In genomic region chr13:23888658-23889597, GRCh38 we compare ENCODE assay signal across 8 cellular contexts. TPM values are rescaled to one million over a fixed set of nuclear protein-coding genes. Genes with fewer than 3 reads are reported as not detected.
DNase-seq lines count a peak whose midpoint lies in the region; FAIRE-seq and TF ChIP-seq lines count a peak whose summit lies in the region.

MIPEP (minus strand) TSS chr13:23889400; CDS start chr13:23889320, 80 bp downstream.

- H3K27me3 Mint-ChIP-seq in neural crest cell (ENCODE audit: low read depth) = no peaks in the 10 kb centered on the region

- H3K36me3 ChIP-seq in stomach smooth muscle (ENCODE audit: control insufficient read depth in 2 of 2, insufficient read depth in 2 of 2, low read length in 2 of 2) = peaks cover 0 to 3% of the 10 kb centered on the region in 2 donors

- no peaks in the 10 kb centered on the region for H3K9me3 ChIP-seq in stomach smooth muscle (ENCODE audit: control insufficient read depth in 2 of 2, low read length in 2 of 2)

- FAIRE-seq in G401.6 (lab: Jason Lieb, UNC) = peak; percentile 89
- FAIRE-seq in H54 (lab: Jason Lieb, UNC) = no peak

- H3K4me1 ChIP-seq in stomach smooth muscle (ENCODE audit: control insufficient read depth, insufficient read depth, low read length) = peaks cover 9% of the 10 kb centered on the region

- no peaks in the 10 kb centered on the region for H3K27me3 ChIP-seq in stomach smooth muscle (ENCODE audit: control insufficient read depth in 1 of 2, insufficient read depth in 2 of 2, low read length in 2 of 2)

- TF ChIP-seq CTCF in fibroblast of villous mesenchyme (IDR thresholded peaks at IDR 0.05; ENCODE audit: insufficient read depth, low read depth, low read length) (peak; percentile 57), neural crest cell (conservative IDR thresholded peaks at IDR 0.05) (peak; percentile 75)

- peak within 1 kb of the TSS; percentile 89 for H3K4me3 Mint-ChIP-seq in neural crest cell

- DNase-seq in H54 (ENCODE audit: insufficient read length, low spot score) (peak; percentile 57), LoVo (ENCODE audit: low spot score) (peak; percentile 92), SIG-M5 (lab: John Stamatoyannopoulos, UW) (peak; percentile 70), activated gamma-delta T cell treated with Interleukin-2 at 50 U/mL for 16 hours (peak; percentile 86), fibroblast of villous mesenchyme (ENCODE audit: low read depth) (peak; percentile 95), neural crest cell (ENCODE audit: low read depth, low spot score) (peak; percentile 89)

- H3K27ac ChIP-seq in stomach smooth muscle (ENCODE audit: low read length) = peak within 1 kb of the TSS; percentile 77

- peaks cover 4% of the 10 kb centered on the region for H3K36me3 Mint-ChIP-seq in neural crest cell (ENCODE audit: low read depth)

- H3K9ac ChIP-seq in stomach smooth muscle (ENCODE audit: low read length in 2 of 2) = peak within 1 kb of the TSS; percentile 80 to 88

- H3K4me1 Mint-ChIP-seq in neural crest cell = peaks cover 28% of the 10 kb centered on the region

- H3K27ac Mint-ChIP-seq in neural crest cell (ENCODE audit: unreplicated experiment) = peak within 1 kb of the TSS; percentile 93

- H3K4me3 ChIP-seq in fibroblast of villous mesenchyme (ENCODE audit: low read depth, low read length) (peak within 1 kb of the TSS; percentile 85), stomach smooth muscle (ENCODE audit: low read length in 2 of 2) (peak within 1 kb of the TSS; percentile 93 to 96)

- H3K9me3 Mint-ChIP-seq in neural crest cell = no peaks in the 10 kb centered on the region

- peak; percentile 77 for TF ChIP-seq POLR2A in H54 (IDR thresholded peaks at IDR 0.05; ENCODE audit: low read depth, low read length)

RNA-seq across cellular contexts. Expression of gene MIPEP, which starts in this region (rescaled TPM):
- total RNA-seq in fibroblast of villous mesenchyme (33.2 and 38.9 TPM in 2 replicates), neural crest cell (19.6 and 21.4 TPM in 2 replicates)

Comparison
In these comparisons a context has a peak if more than half of its experiments do, and no peak if none do; other contexts are left out.
1. Peak in every context shown above with its lines: DNase-seq, H3K4me3 ChIP-seq and H3K27ac ChIP-seq.